1 cellular context compared by ENCODE assay signal in the genomic region with DNA sequence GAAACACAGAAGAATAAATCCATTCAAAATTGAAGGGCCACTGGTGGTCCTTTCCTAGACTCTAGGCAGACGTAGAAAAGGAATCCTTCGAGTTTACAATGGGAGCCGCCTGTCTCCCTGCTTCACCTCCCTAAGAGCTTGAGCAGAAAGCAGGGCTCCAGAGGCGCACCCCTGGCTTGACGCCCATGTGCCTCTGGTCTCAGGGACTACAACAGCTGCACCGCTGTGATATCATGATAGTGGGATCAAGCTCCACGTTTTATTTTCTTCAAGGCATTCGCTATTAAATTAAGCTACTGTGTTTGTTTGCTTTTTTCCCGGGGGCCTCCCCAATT.
A peak's percentile ranks its signal among the peaks of the same experiment; 100 is the strongest.
TF ChIP-seq lines count a peak whose summit lies in the region.

No MANE protein-coding gene starts in this region.

TF ChIP-seq in H1, 55 proteins besides CTCF, POLR2A, EP300 and RAD21:
- peak; percentile 3; the same call in 1 of the 2 replicates for TF ChIP-seq POLR2AphosphoS5 (IDR thresholded peaks at IDR 0.05; ENCODE audit: low read depth, low read length)
- peak; percentile 65 for TF ChIP-seq SAP30 (IDR thresholded peaks at IDR 0.05; ENCODE audit: insufficient read depth, insufficient replicate concordance, low read length)
- TF ChIP-seq TEAD4 (IDR thresholded peaks at IDR 0.05; ENCODE audit: low read depth, low read length), result no peak
